Comparison of ENCODE assay signal across 8 cellular contexts in genomic region chr11:100576044-100577021, GRCh38.
DNase-seq lines count a peak whose midpoint lies in the region; ATAC-seq and TF ChIP-seq lines count a peak whose summit lies in the region.

No MANE protein-coding gene starts in this region.

- H3K9me3 Mint-ChIP-seq in memory B cell: no peaks in the 10 kb centered on the region

- H3K27ac Mint-ChIP-seq in memory B cell: no peak overlapping the region

- peak; percentile 62 for TF ChIP-seq CTCF in GM06990 (IDR thresholded peaks at IDR 0.05; ENCODE audit: insufficient read depth, low read length, poor library complexity, severe bottlenecking)

- no peak overlapping the region for H3K4me3 ChIP-seq in GM06990 (replicated peaks; ENCODE audit: low read depth, low read length)

- no peaks in the 10 kb centered on the region for H3K36me3 Mint-ChIP-seq in memory B cell

- H3K27me3 ChIP-seq in GM06990 (replicated peaks; ENCODE audit: control insufficient read depth, insufficient read depth, low read length): no peaks in the 10 kb centered on the region; the same call in 1 of the 2 replicates

- ATAC-seq in GM21515 (IDR thresholded peaks at IDR 0.05; ENCODE audit: unreplicated experiment): peak; percentile 82
- peak; percentile 80 for ATAC-seq in memory B cell (ENCODE audit: low read depth)

- DNase-seq in GM06990 (ENCODE audit: extremely low read depth, insufficient read length) (peak; percentile 7), HT1080 (ENCODE audit: low read depth) (peak; percentile 46), OCI-M1 (lab: John Stamatoyannopoulos, UW) (peak; percentile 69), dermis blood vessel endothelial cell (peak; percentile 75), memory B cell (ENCODE audit: low spot score in 2 of 2) (peak in 1 of 2 donors; percentile 54), T1000 (lab: John Stamatoyannopoulos, UW) (no peak)
- DNase-seq in effector CD4-positive, alpha-beta T cell: no peak

- peaks cover 5% of the 10 kb centered on the region for H3K4me1 Mint-ChIP-seq in memory B cell

- H3K4me3 Mint-ChIP-seq in memory B cell: no peak overlapping the region

- H3K27me3 Mint-ChIP-seq in memory B cell: no peaks in the 10 kb centered on the region

- H3K36me3 ChIP-seq in GM06990 (ENCODE audit: control insufficient read depth, insufficient read depth, low read length): no peaks in the 10 kb centered on the region

Comparison
In these comparisons a context has a peak if more than half of its experiments do, and no peak if none do; other contexts are left out.
1. DNase-seq: peak in GM06990 (single experiment), HT1080 (single experiment), OCI-M1 (single experiment) and dermis blood vessel endothelial cell (single experiment); none in effector CD4-positive, alpha-beta T cell (single experiment) and T1000 (single experiment).